ENCODE assay signal across 17 cellular contexts in the genomic region with DNA sequence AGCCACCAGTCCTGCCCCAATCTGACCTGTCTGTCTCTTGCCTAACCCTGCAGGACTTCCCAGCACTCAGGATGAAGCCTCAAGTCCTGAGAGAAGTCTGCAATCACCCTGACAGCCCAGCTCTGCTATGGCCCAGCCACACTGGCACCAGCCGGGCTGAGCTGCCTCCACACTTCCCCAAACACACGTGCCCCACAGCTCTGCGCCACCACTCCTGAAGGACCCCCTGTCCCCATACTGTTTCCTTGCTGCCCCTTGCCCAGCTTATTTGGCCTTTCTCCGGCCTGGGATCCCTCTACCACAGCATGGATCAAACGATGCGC.
DNase-seq lines count a peak whose midpoint lies in the region; ATAC-seq, FAIRE-seq and TF ChIP-seq lines count a peak whose summit lies in the region.
"Had no signal": no experiment of that assay in that cellular context is flagged by ENCODE, and none has a peak within 500 bp of the region (broad histone marks: within the 10 kb centered on the region; RNA-seq: fewer than 3 reads in every experiment).

No MANE protein-coding gene starts in this region.

- no peaks in the 10 kb centered on the region for H3K9me3 Mint-ChIP-seq in activated naive CD8-positive, alpha-beta T cell (ENCODE audit: low read depth)
- H3K9me3 Mint-ChIP-seq in mesothelial cell of epicardium: no peaks in the 10 kb centered on the region

- TF ChIP-seq EP300 in HepG2 (IDR thresholded peaks at IDR 0.05; ENCODE audit: low read depth in 2 of 2, low read length in 2 of 2) (no peak), HepG2 (CRISPR knock-in tag; IDR thresholded peaks at IDR 0.05; ENCODE audit: borderline replicate concordance) (no peak)

- POLR2A ChIA-PET in HepG2 (lab: Yijun Ruan, JAX): no interaction called here

- H3K9ac ChIP-seq in liver (ENCODE audit: low read depth in 1 of 2, low read length in 2 of 2) (no peak overlapping the region), HepG2 (ENCODE audit: insufficient read depth, low read depth, low read length) (no peak overlapping the region)

- no peak for FAIRE-seq in HepG2 (lab: Jason Lieb, UNC)

- H3K4me3 ChIP-seq in liver (ENCODE audit: low read depth in 1 of 3, low read length in 3 of 3) (no peak overlapping the region), HepG2 (replicated peaks in 1 of 3; ENCODE audit: insufficient read depth in 1 of 3, low read depth in 2 of 3, low read length in 3 of 3) (no peak overlapping the region), upper lobe of right lung (no peak overlapping the region)
- H3K4me3 ChIP-seq: Peyer's patch, right atrium auricular region had no signal

- peaks cover 3% of the 10 kb centered on the region for H3K4me1 Mint-ChIP-seq in activated naive CD8-positive, alpha-beta T cell (ENCODE audit: low read depth)
- peaks cover 5% of the 10 kb centered on the region for H3K4me1 Mint-ChIP-seq in mesothelial cell of epicardium

- no peaks in the 10 kb centered on the region for H3K27me3 Mint-ChIP-seq in activated naive CD8-positive, alpha-beta T cell
- no peaks in the 10 kb centered on the region for H3K27me3 Mint-ChIP-seq in mesothelial cell of epicardium (ENCODE audit: low read depth)

- no peak for TF ChIP-seq POLR2A in HepG2 (IDR thresholded peaks at IDR 0.05; ENCODE audit: insufficient read depth in 1 of 2, low read depth in 2 of 2, low read length in 2 of 2)

- TF ChIP-seq RAD21 in liver (IDR thresholded peaks at IDR 0.05): no peak
- no peak for TF ChIP-seq RAD21 in HepG2 (CRISPR knock-in tag; IDR thresholded peaks at IDR 0.05)

- intact Hi-C loops in HepG2 (cut with micrococcal nuclease; ENCODE audit: unreplicated experiment) (loop anchor here (1.0 to 5.0 kb wide), 3 partner anchors 64 to 196 kb away; no protein-coding TSS in a partner anchor), upper lobe of right lung (cut with DNase I) (loop anchor here (10.0 kb wide), 1 partner anchor 74 kb away; a partner anchor contains a TSS)

- no peak for DNase-seq in HepG2 (ENCODE audit: low spot score)
- no peak for DNase-seq in mesothelial cell of epicardium (ENCODE audit: low spot score in 2 of 2, unreplicated experiment in 2 of 2)
- DNase-seq in upper lobe of right lung: no peak
- no peak for DNase-seq in dedifferentiated amniotic fluid mesenchymal stem cell (ENCODE audit: extremely low spot score)
- DNase-seq in NCI-H2171 treated with DMSO at 0.1 percent for 48 hours (lab: John Stamatoyannopoulos, UW): no peak
- DNase-seq: activated gamma-delta T cell treated with Interleukin-2 at 50 U/mL for 16 hours, brain microvascular endothelial cell, Calu3, Karpas-422, mammary epithelial cell, NCI-H1105, NCI-H2171 had no signal

- no TSS peak for BruUV-seq in HepG2 (replicated peaks; lab: Mats Ljungman, UMichigan)

- peaks cover 10 to 46% (median 39%) of the 10 kb centered on the region in 4 donors for H3K4me1 ChIP-seq in liver (ENCODE audit: control insufficient read depth in 4 of 4, insufficient read depth in 4 of 4, low read length in 3 of 4)
- H3K4me1 ChIP-seq in HepG2 (ENCODE audit: insufficient read depth, low read length): no peaks in the 10 kb centered on the region
- peaks cover 25% of the 10 kb centered on the region for H3K4me1 ChIP-seq in upper lobe of right lung

- H3K27ac Mint-ChIP-seq in activated naive CD8-positive, alpha-beta T cell: peak overlapping the region; percentile 72
- peak overlapping the region; percentile 17 for H3K27ac Mint-ChIP-seq in mesothelial cell of epicardium

- H3K79me2 ChIP-seq in HepG2 (ENCODE audit: insufficient read depth, low read length): no peaks in the 10 kb centered on the region

- CTCF ChIA-PET in HepG2 (lab: Yijun Ruan, JAX; ENCODE audit: low intra/inter-chr PET ratio, low total read pairs): interaction anchor here (1.8 kb wide), 1 partner anchor 108 kb away, joined by 29 read pairs; no protein-coding TSS in a partner anchor

- H3K27ac ChIP-seq in liver (ENCODE audit: low read depth in 1 of 2, low read length in 2 of 2) (peak overlapping the region; percentile 52 to 57), HepG2 (ENCODE audit: extremely low read length, insufficient read depth, low read length) (no peak overlapping the region), upper lobe of right lung (peak overlapping the region; percentile 13)
- H3K27ac ChIP-seq: brain microvascular endothelial cell, Peyer's patch, right atrium auricular region had no signal

- no peak overlapping the region for H3K4me2 ChIP-seq in HepG2 (ENCODE audit: low read depth, low read length)

- in situ Hi-C loops in HepG2 (cut with HindIII; ENCODE audit: extremely low pct_ligation_motif_present, low pct_unique_long_range_greater_than_20kb): loop anchor here (5.0 kb wide), 1 partner anchor 106 kb away; no protein-coding TSS in a partner anchor

- no peak for ATAC-seq in HepG2
- ATAC-seq in upper lobe of right lung: no peak
- ATAC-seq in GM18502 (IDR thresholded peaks at IDR 0.05; ENCODE audit: poor library complexity, unreplicated experiment): no peak

- H3K36me3 ChIP-seq in liver (ENCODE audit: control insufficient read depth in 4 of 4, insufficient read depth in 3 of 4, low read depth in 1 of 4, low read length in 3 of 4) (peaks cover 12 to 34% (median 32%) of the 10 kb centered on the region in 4 donors), HepG2 (replicated peaks in 1 of 2; ENCODE audit: control insufficient read depth in 1 of 2, insufficient read depth in 2 of 2, low read length in 2 of 2) (peaks cover 4 to 14% of the 10 kb centered on the region in 2 experiments; a peak in 3 of 5 replicates), upper lobe of right lung (peaks cover 91% of the 10 kb centered on the region)

- no peak overlapping the region for H3K4me3 Mint-ChIP-seq in activated naive CD8-positive, alpha-beta T cell
- no peak overlapping the region for H3K4me3 Mint-ChIP-seq in mesothelial cell of epicardium

- no peaks in the 10 kb centered on the region for H3K27me3 ChIP-seq in liver (ENCODE audit: control insufficient read depth in 4 of 4, insufficient read depth in 4 of 4, low read length in 3 of 4)
- H3K27me3 ChIP-seq in HepG2 (ENCODE audit: control insufficient read depth in 1 of 2, insufficient read depth in 2 of 2, low read length in 2 of 2): no peaks in the 10 kb centered on the region
- H3K27me3 ChIP-seq in upper lobe of right lung: no peaks in the 10 kb centered on the region
- H3K27me3 ChIP-seq: brain microvascular endothelial cell, Peyer's patch, right atrium auricular region had no signal

- H3K36me3 Mint-ChIP-seq in activated naive CD8-positive, alpha-beta T cell: peaks cover 8% of the 10 kb centered on the region
- peaks cover 7% of the 10 kb centered on the region for H3K36me3 Mint-ChIP-seq in mesothelial cell of epicardium

- TF ChIP-seq CTCF in liver (IDR thresholded peaks at IDR 0.05; ENCODE audit: low read depth, low read length, missing input control) (no peak), HepG2 (CRISPR knock-in tag; IDR thresholded peaks at IDR 0.05) (no peak), mesothelial cell of epicardium (IDR thresholded peaks at IDR 0.05; ENCODE audit: unreplicated experiment) (no peak), upper lobe of right lung (IDR thresholded peaks at IDR 0.05) (no peak)

- WGBS in liver: 91% methylated on average over 6 of the region's 6 CpGs
- WGBS in HepG2 (ENCODE audit: low lambda C conversion rate): 100% methylated on average over 3 of the region's 6 CpGs

- H4K20me1 ChIP-seq in HepG2 (ENCODE audit: insufficient read depth, low read length): no peaks in the 10 kb centered on the region

- H2AFZ ChIP-seq in HepG2 (ENCODE audit: low read length): no peak overlapping the region

- H3K9me3 ChIP-seq in liver (ENCODE audit: control insufficient read depth in 4 of 4, low read length in 3 of 4) (no peaks in the 10 kb centered on the region), HepG2 (ENCODE audit: low read length) (no peaks in the 10 kb centered on the region), upper lobe of right lung (no peaks in the 10 kb centered on the region)
- H3K9me3 ChIP-seq: Peyer's patch, right atrium auricular region had no signal

TF ChIP-seq in liver, 16 proteins besides CTCF, POLR2A, EP300 and RAD21:
- no peak for TF ChIP-seq FOXA1 (IDR thresholded peaks at IDR 0.05)
TF ChIP-seq in liver: peak in this region for 0.

TF ChIP-seq in HepG2, 621 proteins besides CTCF, POLR2A, EP300 and RAD21 (continues in another document):
- TF ChIP-seq, protein P1, sequence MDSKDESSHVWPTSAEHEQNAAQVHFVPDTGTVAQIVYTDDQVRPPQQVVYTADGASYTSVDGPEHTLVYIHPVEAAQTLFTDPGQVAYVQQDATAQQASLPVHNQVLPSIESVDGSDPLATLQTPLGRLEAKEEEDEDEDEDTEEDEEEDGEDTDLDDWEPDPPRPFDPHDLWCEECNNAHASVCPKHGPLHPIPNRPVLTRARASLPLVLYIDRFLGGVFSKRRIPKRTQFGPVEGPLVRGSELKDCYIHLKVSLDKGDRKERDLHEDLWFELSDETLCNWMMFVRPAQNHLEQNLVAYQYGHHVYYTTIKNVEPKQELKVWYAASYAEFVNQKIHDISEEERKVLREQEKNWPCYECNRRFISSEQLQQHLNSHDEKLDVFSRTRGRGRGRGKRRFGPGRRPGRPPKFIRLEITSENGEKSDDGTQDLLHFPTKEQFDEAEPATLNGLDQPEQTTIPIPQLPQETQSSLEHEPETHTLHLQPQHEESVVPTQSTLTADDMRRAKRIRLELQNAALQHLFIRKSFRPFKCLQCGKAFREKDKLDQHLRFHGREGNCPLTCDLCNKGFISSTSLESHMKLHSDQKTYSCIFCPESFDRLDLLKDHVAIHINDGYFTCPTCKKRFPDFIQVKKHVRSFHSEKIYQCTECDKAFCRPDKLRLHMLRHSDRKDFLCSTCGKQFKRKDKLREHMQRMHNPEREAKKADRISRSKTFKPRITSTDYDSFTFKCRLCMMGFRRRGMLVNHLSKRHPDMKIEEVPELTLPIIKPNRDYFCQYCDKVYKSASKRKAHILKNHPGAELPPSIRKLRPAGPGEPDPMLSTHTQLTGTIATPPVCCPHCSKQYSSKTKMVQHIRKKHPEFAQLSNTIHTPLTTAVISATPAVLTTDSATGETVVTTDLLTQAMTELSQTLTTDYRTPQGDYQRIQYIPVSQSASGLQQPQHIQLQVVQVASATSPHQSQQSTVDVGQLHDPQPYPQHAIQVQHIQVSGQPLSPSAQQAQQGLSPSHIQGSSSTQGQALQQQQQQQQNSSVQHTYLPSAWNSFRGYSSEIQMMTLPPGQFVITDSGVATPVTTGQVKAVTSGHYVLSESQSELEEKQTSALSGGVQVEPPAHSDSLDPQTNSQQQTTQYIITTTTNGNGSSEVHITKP (CRISPR knock-in tag; IDR thresholded peaks at IDR 0.05; ENCODE audit: low read depth): no peak
- no peak for TF ChIP-seq ZNF816 (CRISPR knock-in tag; IDR thresholded peaks at IDR 0.05; ENCODE audit: borderline replicate concordance)
- TF ChIP-seq NFIB (CRISPR knock-in tag; IDR thresholded peaks at IDR 0.05; ENCODE audit: borderline replicate concordance): no peak
- no peak for TF ChIP-seq KLF6 (CRISPR knock-in tag; IDR thresholded peaks at IDR 0.05)
